ENCODE assay signal across 10 cellular contexts in the genomic region with DNA sequence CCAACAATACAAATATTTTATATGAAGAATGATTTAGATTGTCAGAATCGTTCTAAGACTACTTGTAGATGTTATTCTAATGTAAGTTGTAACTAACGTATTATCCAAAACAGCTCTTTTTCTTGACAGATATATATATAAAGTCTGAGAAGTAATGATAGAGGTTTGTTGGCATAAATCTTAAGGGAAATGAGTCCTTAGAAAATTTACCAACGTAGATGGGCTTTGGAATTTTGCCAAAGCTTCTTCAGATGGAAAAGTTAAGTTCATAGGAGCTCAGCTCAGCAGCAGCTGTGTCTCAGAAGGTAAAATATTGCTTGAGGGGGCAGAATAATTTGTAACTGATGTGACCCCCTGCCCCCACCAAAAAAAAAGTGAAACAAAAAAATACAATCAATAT.
DNase-seq lines count a peak whose midpoint lies in the region; ATAC-seq and TF ChIP-seq lines count a peak whose summit lies in the region.
"Had no signal": no experiment of that assay in that cellular context is flagged by ENCODE, and none has a peak within 500 bp of the region (broad histone marks: within the 10 kb centered on the region; RNA-seq: fewer than 3 reads in every experiment).

No MANE protein-coding gene starts in this region.

- H3K9me3 ChIP-seq in stomach: no peaks in the 10 kb centered on the region

- H3K27ac ChIP-seq in stomach: peak overlapping the region in 4 of 5 donors; percentile 64 to 75 (median 66)

- H3K27ac Mint-ChIP-seq in WTC11 (no peak overlapping the region), type B pancreatic cell (no peak overlapping the region)

- CTCF ChIA-PET in WTC11 (lab: Charles Lee): interaction anchor here (0.7 to 1.6 kb wide), 2 partner anchors 35 to 149 kb away, joined by 3 to 4 read pairs; no protein-coding TSS in a partner anchor

- peaks cover 22% of the 10 kb centered on the region for H3K36me3 Mint-ChIP-seq in WTC11
- peaks cover 16% of the 10 kb centered on the region for H3K36me3 Mint-ChIP-seq in type B pancreatic cell

- in situ Hi-C loops in astrocyte of the cerebellum (cut with HindIII; ENCODE audit: low sequenced_read_pairs): no loop called here

- no peaks in the 10 kb centered on the region for H3K9me3 Mint-ChIP-seq in WTC11
- H3K9me3 Mint-ChIP-seq in type B pancreatic cell: no peaks in the 10 kb centered on the region

- POLR2A ChIA-PET in WTC11 (lab: Charles Lee): no interaction called here

- TF ChIP-seq EP300 in stomach (IDR thresholded peaks at IDR 0.05): no peak

- TF ChIP-seq POLR2A in stomach (IDR thresholded peaks at IDR 0.05): no peak

- ATAC-seq in WTC11: no peak

- peaks cover 11% of the 10 kb centered on the region for H3K4me1 Mint-ChIP-seq in WTC11
- H3K4me1 Mint-ChIP-seq in type B pancreatic cell (ENCODE audit: unreplicated experiment): peaks cover 6% of the 10 kb centered on the region

- no peaks in the 10 kb centered on the region for H3K27me3 ChIP-seq in stomach

- WGBS in stomach, 5 donors: 56 to 79% (median 64%) methylated on average over 3 of the region's 3 CpGs

- no peak overlapping the region for H3K4me3 Mint-ChIP-seq in WTC11
- no peak overlapping the region for H3K4me3 Mint-ChIP-seq in type B pancreatic cell

- H3K4me1 ChIP-seq in stomach: peaks cover 0 to 26% (median 11%) of the 10 kb centered on the region in 4 donors

- H3K27me3 Mint-ChIP-seq in WTC11 (ENCODE audit: low read depth) (no peaks in the 10 kb centered on the region), type B pancreatic cell (no peaks in the 10 kb centered on the region)

- intact Hi-C loops in stomach (cut with DNase I; ENCODE audit: low total_unique reads): no loop called here

- H3K4me3 ChIP-seq in astrocyte of the cerebellum (ENCODE audit: low read depth, low read length) (peak overlapping the region; percentile 32), stomach (peak overlapping the region in 1 of 4 donors; percentile 22)

- no peak for TF ChIP-seq CTCF in astrocyte of the cerebellum (IDR thresholded peaks at IDR 0.05; ENCODE audit: low read depth, low read length, missing control alignments)
- no peak for TF ChIP-seq CTCF in stomach (IDR thresholded peaks at IDR 0.05)
- no peak for TF ChIP-seq CTCF in WTC11 (IDR thresholded peaks at IDR 0.05)
- TF ChIP-seq CTCF in type B pancreatic cell (conservative IDR thresholded peaks at IDR 0.05): no peak

- H3K36me3 ChIP-seq in stomach: peaks cover 6 to 35% (median 28%) of the 10 kb centered on the region in 4 donors

- DNase-seq in HT-29 (ENCODE audit: low spot score) (peak; percentile 8), astrocyte of the cerebellum (ENCODE audit: low read depth) (no peak), glomerular endothelial cell (ENCODE audit: extremely low read depth, low read depth, low spot score) (peak; percentile 31), stomach (no peak), WTC11 (ENCODE audit: low spot score) (no peak), nucleus accumbens (lab: John Stamatoyannopoulos, UW) (no peak), type B pancreatic cell (ENCODE audit: extremely low spot score, unreplicated experiment) (no peak)
- no peak for DNase-seq in stimulated activated CD4-positive, alpha-beta T cell treated with anti-CD3 and anti-CD28 coated beads, Interleukin-12 subunit alpha, Interleukin-12 subunit beta, amount 100 ng/mL, for 4 hours
- DNase-seq: KG1, NCI-H524 treated with DMSO at 0.1 percent for 48 hours had no signal

TF ChIP-seq in WTC11, 78 proteins besides CTCF, POLR2A, EP300 and RAD21:
- TF ChIP-seq EMX1 (CRISPR knock-in tag; IDR thresholded peaks at IDR 0.05): no peak
- TF ChIP-seq, protein P1, sequence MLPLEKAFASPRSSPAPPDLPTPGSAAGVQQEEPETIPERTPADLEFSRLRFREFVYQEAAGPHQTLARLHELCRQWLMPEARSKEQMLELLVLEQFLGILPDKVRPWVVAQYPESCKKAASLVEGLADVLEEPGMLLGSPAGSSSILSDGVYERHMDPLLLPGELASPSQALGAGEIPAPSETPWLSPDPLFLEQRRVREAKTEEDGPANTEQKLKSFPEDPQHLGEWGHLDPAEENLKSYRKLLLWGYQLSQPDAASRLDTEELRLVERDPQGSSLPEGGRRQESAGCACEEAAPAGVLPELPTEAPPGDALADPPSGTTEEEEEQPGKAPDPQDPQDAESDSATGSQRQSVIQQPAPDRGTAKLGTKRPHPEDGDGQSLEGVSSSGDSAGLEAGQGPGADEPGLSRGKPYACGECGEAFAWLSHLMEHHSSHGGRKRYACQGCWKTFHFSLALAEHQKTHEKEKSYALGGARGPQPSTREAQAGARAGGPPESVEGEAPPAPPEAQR (CRISPR knock-in tag; IDR thresholded peaks at IDR 0.05): no peak

Comparison
In these comparisons a context has a peak if more than half of its experiments do, and no peak if none do; other contexts are left out.
1. DNase-seq: peak in HT-29 (single experiment) and glomerular endothelial cell (single experiment); none in astrocyte of the cerebellum (single experiment), stomach (single experiment), stimulated activated CD4-positive, alpha-beta T cell treated with anti-CD3 and anti-CD28 coated beads, Interleukin-12 subunit alpha, Interleukin-12 subunit beta, amount 100 ng/mL, for 4 hours (single experiment), WTC11 (single experiment), nucleus accumbens (0 of 56) and type B pancreatic cell (single experiment).